22 cellular contexts compared by ENCODE assay signal in the genomic region with DNA sequence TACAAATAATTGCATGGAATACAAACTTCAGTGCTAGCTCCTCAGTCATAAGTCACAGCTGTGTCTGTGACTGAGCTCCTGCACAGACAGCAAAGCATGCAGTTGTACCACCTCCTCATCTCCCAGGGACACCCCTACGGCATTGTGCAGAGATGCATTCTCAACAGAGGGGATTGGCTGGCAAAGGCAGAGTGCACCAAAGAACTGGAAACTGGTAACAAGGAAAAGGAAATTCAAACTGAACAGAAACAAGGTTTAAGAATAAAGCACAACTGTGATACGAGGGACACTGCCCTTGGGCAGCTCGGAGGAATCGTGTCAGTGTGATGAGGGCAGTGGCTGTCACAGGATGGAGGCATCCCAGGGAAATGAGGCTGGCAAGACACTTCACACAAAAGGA.
"Had no signal": no experiment of that assay in that cellular context is flagged by ENCODE, and none has a peak within 500 bp of the region (broad histone marks: within the 10 kb centered on the region; RNA-seq: fewer than 3 reads in every experiment).

No MANE protein-coding gene starts in this region.

- H3K4me3 ChIP-seq: breast epithelium, colonic mucosa, dorsolateral prefrontal cortex, hepatocyte, pancreas, right lobe of liver, skin epidermis, suprapubic skin, tibial nerve, uterus had no signal

- DNase-seq: activated CD4-positive, alpha-beta T cell treated with anti-CD3 and anti-CD28 coated beads, Interleukin-2, amount 10 ng/mL, durations not matched to agents 7 days and 5 days; activated CD4-positive, CD25-positive, alpha-beta regulatory T cell treated with anti-CD3 and anti-CD28 coated beads, Interleukin-2, amount 50 U/mL, for 72 hours; activated CD8-positive, alpha-beta T cell treated with anti-CD3 and anti-CD28 coated beads for 36 hours; activated naive CD4-positive, alpha-beta T cell treated with anti-CD3 and anti-CD28 coated beads for 36 hours; activated naive CD8-positive, alpha-beta T cell treated with anti-CD3 and anti-CD28 coated beads, Interleukin-2, amount 10 ng/mL, durations not matched to agents 7 days and 5 days; activated T-cell treated with anti-CD3 and anti-CD28 coated beads, Interleukin-2, amount 50 U/mL, for 4 hours; amniotic stem cell; colonic mucosa; pancreas; right lobe of liver; stimulated activated CD4-positive, alpha-beta T cell treated with anti-CD3 and anti-CD28 coated beads, Interleukin-2, amount 100 ng/mL, for 24 hours; stimulated activated naive CD8-positive, alpha-beta T cell treated with anti-CD3 and anti-CD28 coated beads, Interleukin-15, amount 100 ng/mL, for 72 hours; uterus; WERI-Rb-1 had no signal

- H3K4me1 ChIP-seq: breast epithelium, colonic mucosa, pancreas, right lobe of liver, tibial nerve, uterus had no signal

- H3K27ac ChIP-seq: breast epithelium, colonic mucosa, dorsolateral prefrontal cortex, hepatocyte, neutrophil, pancreas, right lobe of liver, skin epidermis, suprapubic skin, tibial nerve, uterus, WERI-Rb-1 had no signal

- H3K4me2 ChIP-seq: hepatocyte had no signal

- H2AFZ ChIP-seq: hepatocyte had no signal

- H3K27me3 ChIP-seq: colonic mucosa, neutrophil, right lobe of liver, tibial nerve, uterus had no signal

- H3K9me3 ChIP-seq: breast epithelium, colonic mucosa, neutrophil, pancreas, right lobe of liver, suprapubic skin, tibial nerve, uterus had no signal

- ATAC-seq: activated CD8-positive, alpha-beta T cell treated with anti-CD3 and anti-CD28 coated beads for 36 hours; activated T-cell treated with anti-CD3 and anti-CD28 coated beads, Interleukin-2, amount 50 U/mL, for 4 hours; pancreas; right lobe of liver; stimulated activated effector memory CD8-positive, alpha-beta T cell treated with anti-CD3 and anti-CD28 coated beads, Interleukin-12 subunit alpha, Interleukin-12 subunit beta, amount 100 ng/mL, for 72 hours; stimulated activated naive CD8-positive, alpha-beta T cell treated with anti-CD3 and anti-CD28 coated beads, Interleukin-15, amount 100 ng/mL, for 72 hours had no signal

- H3K36me3 ChIP-seq: breast epithelium, colonic mucosa, neutrophil, pancreas, right lobe of liver, suprapubic skin, tibial nerve, uterus, WERI-Rb-1 had no signal
